8 cellular contexts compared by ENCODE assay signal in genomic region chr6:144285548-144285797, GRCh38. TPM values are rescaled to one million over a fixed set of nuclear protein-coding genes. Genes with fewer than 3 reads are reported as not detected.
A peak's percentile ranks its signal among the peaks of the same experiment; 100 is the strongest.
DNase-seq lines count a peak whose midpoint lies in the region; ATAC-seq and TF ChIP-seq lines count a peak whose summit lies in the region.

No MANE protein-coding gene starts in this region.

- peak overlapping the region; percentile 43 for H3K27ac Mint-ChIP-seq in activated naive CD8-positive, alpha-beta T cell treated with anti-CD3 and anti-CD28 coated beads for 36 hours

- no peaks in the 10 kb centered on the region for H3K36me3 Mint-ChIP-seq in activated naive CD8-positive, alpha-beta T cell treated with anti-CD3 and anti-CD28 coated beads for 36 hours

- H3K9me3 Mint-ChIP-seq in activated naive CD8-positive, alpha-beta T cell treated with anti-CD3 and anti-CD28 coated beads for 36 hours = no peaks in the 10 kb centered on the region

- no peaks in the 10 kb centered on the region for H3K36me3 ChIP-seq in thyroid gland

- H3K27me3 Mint-ChIP-seq in activated naive CD8-positive, alpha-beta T cell treated with anti-CD3 and anti-CD28 coated beads for 36 hours = peaks cover 43% of the 10 kb centered on the region

- peaks cover 15% of the 10 kb centered on the region for H3K4me1 Mint-ChIP-seq in activated naive CD8-positive, alpha-beta T cell treated with anti-CD3 and anti-CD28 coated beads for 36 hours

- DNase-seq in activated naive CD8-positive, alpha-beta T cell treated with anti-CD3 and anti-CD28 coated beads for 36 hours = peak; percentile 34
- DNase-seq in left lobe of liver (ENCODE audit: low spot score) (peak; percentile 59), thyroid gland (no peak), NCI-H526 (lab: John Stamatoyannopoulos, UW) (no peak), AG08395 (ENCODE audit: low spot score) (no peak), superior temporal gyrus (ENCODE audit: extremely low spot score) (no peak)

- peak; percentile 26 for ATAC-seq in GM19023 (IDR thresholded peaks at IDR 0.05; ENCODE audit: unreplicated experiment)
- ATAC-seq in HG03025 (IDR thresholded peaks at IDR 0.05; ENCODE audit: low FRiP score, unreplicated experiment) = peak; percentile 35
- peak; percentile 43 for ATAC-seq in left lobe of liver

- H3K27me3 ChIP-seq in thyroid gland = no peaks in the 10 kb centered on the region

- 0 to 1% methylated on average over 15 of the region's 15 CpGs for WGBS in thyroid gland, 2 donors

- H3K4me3 ChIP-seq in thyroid gland (replicated peaks in 1 of 3) = peak overlapping the region; percentile 67 to 83 (median 70)

- intact Hi-C loops in thyroid gland (cut with DNase I) = loop anchor here (10.0 kb wide), 2 partner anchors 49 to 189 kb away; no protein-coding TSS in a partner anchor

- peak overlapping the region; percentile 88 to 99 (median 98) for H3K27ac ChIP-seq in thyroid gland

- peak in 1 of 6 experiments; percentile 7 for TF ChIP-seq CTCF in thyroid gland (IDR thresholded peaks at IDR 0.05)

- no peak for TF ChIP-seq POLR2A in thyroid gland (IDR thresholded peaks at IDR 0.05)

- peaks cover 10 to 15% of the 10 kb centered on the region in 2 donors for H3K4me1 ChIP-seq in thyroid gland

- H3K4me3 Mint-ChIP-seq in activated naive CD8-positive, alpha-beta T cell treated with anti-CD3 and anti-CD28 coated beads for 36 hours = peak overlapping the region; percentile 91

- H3K9me3 ChIP-seq in thyroid gland = no peaks in the 10 kb centered on the region

RNA-seq across cellular contexts. Expression of gene UTRN, which starts 0.3 kb away (rescaled TPM):
- total RNA-seq in activated naive CD8-positive, alpha-beta T cell treated with anti-CD3 and anti-CD28 coated beads for 36 hours = 10 to 100 TPM; 35.8 to 41.6 TPM
- total RNA-seq in left lobe of liver (29.2 TPM), thyroid gland (100 to 1,000 TPM; 383 to 473 (median 415) TPM)

Comparison
In these comparisons a context has a peak if more than half of its experiments do, and no peak if none do; other contexts are left out.
1. DNase-seq: peak in activated naive CD8-positive, alpha-beta T cell treated with anti-CD3 and anti-CD28 coated beads for 36 hours (single experiment) and left lobe of liver (single experiment); none in thyroid gland (0 of 2), NCI-H526 (0 of 2), AG08395 (single experiment) and superior temporal gyrus (single experiment).
2. RNA of gene UTRN, which starts 0.3 kb away (total RNA-seq): 383 to 473 TPM in thyroid gland; 35.8 to 41.6 TPM in activated naive CD8-positive, alpha-beta T cell treated with anti-CD3 and anti-CD28 coated beads for 36 hours and 29.2 TPM in left lobe of liver (single experiment); every median in the first group is over 4 times any median in the second.
3. Peak in every context shown above with its lines, with median percentiles within 50 percentile points of each other: ATAC-seq.